In genomic region chr20:62637521-62638054, GRCh38 we compare ENCODE assay signal across 17 cellular contexts. TPM values are rescaled to one million over a fixed set of nuclear protein-coding genes. Genes with fewer than 3 reads are reported as not detected.
"Had no signal": no experiment of that assay in that cellular context is flagged by ENCODE, and none has a peak within 500 bp of the region (broad histone marks: within the 10 kb centered on the region; RNA-seq: fewer than 3 reads in every experiment).

No MANE protein-coding gene starts in this region.

- H3K9me3 Mint-ChIP-seq: mesothelial cell of epicardium had no signal

- H3K36me3 Mint-ChIP-seq: mesothelial cell of epicardium had no signal

- H3K36me3 ChIP-seq: esophagus muscularis mucosa, gastroesophageal sphincter, heart left ventricle, left lung, lower lobe of right lung had no signal

- H3K4me1 ChIP-seq: foreskin keratinocyte had no signal

- DNase-seq: dermis blood vessel endothelial cell; dorsolateral prefrontal cortex; effector CD4-positive, alpha-beta T cell; effector memory CD4-positive, alpha-beta T cell; foreskin keratinocyte; hippocampal formation; left cardiac atrium; left ventricle myocardium superior; lower lobe of right lung; mesenchymal stem cell had no signal

- H3K27ac ChIP-seq: coronary artery, dorsolateral prefrontal cortex, esophagus muscularis mucosa, foreskin keratinocyte, gastroesophageal sphincter, left lung, lower lobe of right lung had no signal

- H3K27ac Mint-ChIP-seq: mesothelial cell of epicardium had no signal

- H3K9me3 ChIP-seq: esophagus muscularis mucosa, gastroesophageal sphincter, heart left ventricle, left lung, lower lobe of right lung had no signal

- H3K4me3 Mint-ChIP-seq: mesothelial cell of epicardium had no signal

- H3K4me3 ChIP-seq: coronary artery, dorsolateral prefrontal cortex, esophagus muscularis mucosa, gastroesophageal sphincter, heart left ventricle, left lung, lower lobe of right lung had no signal

RNA-seq across cellular contexts. Expression of gene SLCO4A1, which starts 4.7 kb away (rescaled TPM):
- polyA plus RNA-seq: fibroblast of lung had no signal
